2 cellular contexts compared by ENCODE assay signal in the genomic region with DNA sequence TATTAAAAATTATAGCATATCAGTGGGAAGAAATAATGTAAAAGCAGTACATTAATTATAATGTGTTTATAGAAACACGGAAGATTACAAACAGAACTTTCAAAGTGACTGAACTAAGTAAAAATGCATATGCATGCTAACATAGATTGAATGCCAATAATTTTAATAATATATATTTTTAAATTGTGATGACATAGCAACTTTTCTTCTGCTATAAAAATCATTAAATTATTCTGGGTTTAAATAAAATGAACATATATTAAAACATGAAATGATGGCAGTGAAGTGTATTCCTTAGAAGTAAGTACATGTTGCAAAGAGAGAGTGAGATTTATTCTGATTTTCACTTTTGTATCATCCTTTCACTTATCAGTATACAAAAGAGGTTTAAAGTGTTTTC.
TF ChIP-seq lines count a peak whose summit lies in the region.

No MANE protein-coding gene starts in this region.

TF ChIP-seq in SK-N-SH, 30 proteins besides CTCF, POLR2A, EP300 and RAD21 (continued from another document):
- no peak for TF ChIP-seq TAF1 (IDR thresholded peaks at IDR 0.05; ENCODE audit: borderline replicate concordance, low read depth, low read length)
- no peak for TF ChIP-seq TCF12 (IDR thresholded peaks at IDR 0.05)
- no peak for TF ChIP-seq NRF1 (IDR thresholded peaks at IDR 0.05; ENCODE audit: low read depth, low read length)
- no peak for TF ChIP-seq RXRA (IDR thresholded peaks at IDR 0.05; ENCODE audit: borderline replicate concordance, low read depth)
- no peak for TF ChIP-seq RFX5 (IDR thresholded peaks at IDR 0.05; ENCODE audit: low read length)
- TF ChIP-seq MXI1 (IDR thresholded peaks at IDR 0.05; ENCODE audit: low read depth, low read length): no peak
- TF ChIP-seq FOXJ3 (CRISPR knock-in tag; IDR thresholded peaks at IDR 0.05): no peak
- no peak for TF ChIP-seq TEAD4 (IDR thresholded peaks at IDR 0.05; ENCODE audit: borderline replicate concordance, insufficient read depth)
- TF ChIP-seq, protein P1, sequence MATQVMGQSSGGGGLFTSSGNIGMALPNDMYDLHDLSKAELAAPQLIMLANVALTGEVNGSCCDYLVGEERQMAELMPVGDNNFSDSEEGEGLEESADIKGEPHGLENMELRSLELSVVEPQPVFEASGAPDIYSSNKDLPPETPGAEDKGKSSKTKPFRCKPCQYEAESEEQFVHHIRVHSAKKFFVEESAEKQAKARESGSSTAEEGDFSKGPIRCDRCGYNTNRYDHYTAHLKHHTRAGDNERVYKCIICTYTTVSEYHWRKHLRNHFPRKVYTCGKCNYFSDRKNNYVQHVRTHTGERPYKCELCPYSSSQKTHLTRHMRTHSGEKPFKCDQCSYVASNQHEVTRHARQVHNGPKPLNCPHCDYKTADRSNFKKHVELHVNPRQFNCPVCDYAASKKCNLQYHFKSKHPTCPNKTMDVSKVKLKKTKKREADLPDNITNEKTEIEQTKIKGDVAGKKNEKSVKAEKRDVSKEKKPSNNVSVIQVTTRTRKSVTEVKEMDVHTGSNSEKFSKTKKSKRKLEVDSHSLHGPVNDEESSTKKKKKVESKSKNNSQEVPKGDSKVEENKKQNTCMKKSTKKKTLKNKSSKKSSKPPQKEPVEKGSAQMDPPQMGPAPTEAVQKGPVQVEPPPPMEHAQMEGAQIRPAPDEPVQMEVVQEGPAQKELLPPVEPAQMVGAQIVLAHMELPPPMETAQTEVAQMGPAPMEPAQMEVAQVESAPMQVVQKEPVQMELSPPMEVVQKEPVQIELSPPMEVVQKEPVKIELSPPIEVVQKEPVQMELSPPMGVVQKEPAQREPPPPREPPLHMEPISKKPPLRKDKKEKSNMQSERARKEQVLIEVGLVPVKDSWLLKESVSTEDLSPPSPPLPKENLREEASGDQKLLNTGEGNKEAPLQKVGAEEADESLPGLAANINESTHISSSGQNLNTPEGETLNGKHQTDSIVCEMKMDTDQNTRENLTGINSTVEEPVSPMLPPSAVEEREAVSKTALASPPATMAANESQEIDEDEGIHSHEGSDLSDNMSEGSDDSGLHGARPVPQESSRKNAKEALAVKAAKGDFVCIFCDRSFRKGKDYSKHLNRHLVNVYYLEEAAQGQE (IDR thresholded peaks at IDR 0.05; ENCODE audit: low read depth, low read length): no peak
- TF ChIP-seq NFIC (IDR thresholded peaks at IDR 0.05; ENCODE audit: borderline replicate concordance): no peak
- no peak for TF ChIP-seq FOSL2 (IDR thresholded peaks at IDR 0.05; ENCODE audit: borderline replicate concordance, low read depth)
- no peak for TF ChIP-seq YY1 (IDR thresholded peaks at IDR 0.05; ENCODE audit: low read depth)
- no peak for TF ChIP-seq MEF2A (IDR thresholded peaks at IDR 0.05; ENCODE audit: borderline replicate concordance, low read depth)
- TF ChIP-seq ZBTB33 (IDR thresholded peaks at IDR 0.05; ENCODE audit: borderline replicate concordance, low read depth): no peak
- no peak for TF ChIP-seq GATA2 (CRISPR knock-in tag; IDR thresholded peaks at IDR 0.05)

TF ChIP-seq in SK-N-SH treated with all-trans-retinoic acid at 6 μM for 48 hours, 23 proteins besides CTCF, POLR2A, EP300 and RAD21:
- TF ChIP-seq, protein P2, sequence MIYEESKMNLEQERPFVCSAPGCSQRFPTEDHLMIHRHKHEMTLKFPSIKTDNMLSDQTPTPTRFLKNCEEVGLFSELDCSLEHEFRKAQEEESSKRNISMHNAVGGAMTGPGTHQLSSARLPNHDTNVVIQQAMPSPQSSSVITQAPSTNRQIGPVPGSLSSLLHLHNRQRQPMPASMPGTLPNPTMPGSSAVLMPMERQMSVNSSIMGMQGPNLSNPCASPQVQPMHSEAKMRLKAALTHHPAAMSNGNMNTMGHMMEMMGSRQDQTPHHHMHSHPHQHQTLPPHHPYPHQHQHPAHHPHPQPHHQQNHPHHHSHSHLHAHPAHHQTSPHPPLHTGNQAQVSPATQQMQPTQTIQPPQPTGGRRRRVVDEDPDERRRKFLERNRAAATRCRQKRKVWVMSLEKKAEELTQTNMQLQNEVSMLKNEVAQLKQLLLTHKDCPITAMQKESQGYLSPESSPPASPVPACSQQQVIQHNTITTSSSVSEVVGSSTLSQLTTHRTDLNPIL (CRISPR knock-in tag; IDR thresholded peaks at IDR 0.05; ENCODE audit: low read depth): no peak
- TF ChIP-seq ZC3H10 (CRISPR knock-in tag; IDR thresholded peaks at IDR 0.05): no peak
- no peak for TF ChIP-seq ZFP30 (CRISPR knock-in tag; IDR thresholded peaks at IDR 0.05)
- TF ChIP-seq GLIS3 (CRISPR knock-in tag; IDR thresholded peaks at IDR 0.05): no peak
- TF ChIP-seq PATZ1 (CRISPR knock-in tag; IDR thresholded peaks at IDR 0.05; ENCODE audit: borderline replicate concordance): no peak
- TF ChIP-seq RARB (CRISPR knock-in tag; IDR thresholded peaks at IDR 0.05): no peak
- TF ChIP-seq SNAI2 (CRISPR knock-in tag; IDR thresholded peaks at IDR 0.05): no peak
- TF ChIP-seq ZNF565 (CRISPR knock-in tag; conservative IDR thresholded peaks at IDR 0.05; ENCODE audit: low read depth): no peak
- TF ChIP-seq ZNF8 (CRISPR knock-in tag; IDR thresholded peaks at IDR 0.05): no peak
- TF ChIP-seq CSDC2 (CRISPR knock-in tag; IDR thresholded peaks at IDR 0.05): no peak
- TF ChIP-seq PPARA (CRISPR knock-in tag; IDR thresholded peaks at IDR 0.05; ENCODE audit: borderline replicate concordance): no peak
